11 cellular contexts compared by ENCODE assay signal in genomic region chr17:8859029-8859803, GRCh38. TPM values are rescaled to one million over a fixed set of nuclear protein-coding genes. Genes with fewer than 3 reads are reported as not detected.
DNase-seq lines count a peak whose midpoint lies in the region; ATAC-seq, FAIRE-seq and TF ChIP-seq lines count a peak whose summit lies in the region.
"Had no signal": no experiment of that assay in that cellular context is flagged by ENCODE, and none has a peak within 500 bp of the region (broad histone marks: within the 10 kb centered on the region; RNA-seq: fewer than 3 reads in every experiment).

No MANE protein-coding gene starts in this region.

- H3K9me3 Mint-ChIP-seq in natural killer cell treated with Interleukin-12 subunit alpha and Interleukin-12 subunit beta and Interleukin-15 and Interleukin-18, amount 100 ng/mL, for 72 hours = no peaks in the 10 kb centered on the region
- H3K9me3 Mint-ChIP-seq in natural killer cell = no peaks in the 10 kb centered on the region

- H3K4me1 ChIP-seq in SJSA1 (replicated peaks) = peaks cover 29% of the 10 kb centered on the region
- H3K4me1 ChIP-seq: HAP-1 had no signal

- peak overlapping the region; percentile 88 for H3K27ac ChIP-seq in SJSA1
- H3K27ac ChIP-seq: hepatocyte had no signal

- no peaks in the 10 kb centered on the region for H3K36me3 ChIP-seq in SJSA1
- H3K36me3 ChIP-seq: HAP-1 had no signal

- no peaks in the 10 kb centered on the region for H3K36me3 Mint-ChIP-seq in natural killer cell treated with Interleukin-12 subunit alpha and Interleukin-12 subunit beta and Interleukin-15 and Interleukin-18, amount 100 ng/mL, for 72 hours
- H3K36me3 Mint-ChIP-seq in natural killer cell = no peaks in the 10 kb centered on the region

- H3K27me3 Mint-ChIP-seq in natural killer cell treated with Interleukin-12 subunit alpha and Interleukin-12 subunit beta and Interleukin-15 and Interleukin-18, amount 100 ng/mL, for 72 hours = no peaks in the 10 kb centered on the region
- no peaks in the 10 kb centered on the region for H3K27me3 Mint-ChIP-seq in natural killer cell (ENCODE audit: low read depth in 2 of 2)

- peak overlapping the region; percentile 77 for H3K4me3 Mint-ChIP-seq in natural killer cell treated with Interleukin-12 subunit alpha and Interleukin-12 subunit beta and Interleukin-15 and Interleukin-18, amount 100 ng/mL, for 72 hours
- no peak overlapping the region for H3K4me3 Mint-ChIP-seq in natural killer cell

- TF ChIP-seq CTCF in natural killer cell (IDR thresholded peaks at IDR 0.05) (no peak), fibroblast of villous mesenchyme (IDR thresholded peaks at IDR 0.05; ENCODE audit: insufficient read depth, low read depth, low read length) (no peak)

- no peaks in the 10 kb centered on the region for H3K27me3 ChIP-seq in SJSA1 (replicated peaks)
- H3K27me3 ChIP-seq: hepatocyte had no signal

- peak overlapping the region; percentile 45 to 83 for H3K27ac Mint-ChIP-seq in natural killer cell treated with Interleukin-12 subunit alpha and Interleukin-12 subunit beta and Interleukin-15 and Interleukin-18, amount 100 ng/mL, for 72 hours
- no peak overlapping the region for H3K27ac Mint-ChIP-seq in natural killer cell

- ATAC-seq in natural killer cell treated with Interleukin-12 subunit alpha and Interleukin-12 subunit beta and Interleukin-15 and Interleukin-18, amount 100 ng/mL, for 72 hours = peak; percentile 81 to 84
- ATAC-seq in natural killer cell (no peak), GM18511 (IDR thresholded peaks at IDR 0.05; ENCODE audit: unreplicated experiment) (no peak)

- peaks cover 36 to 41% of the 10 kb centered on the region in 2 donors for H3K4me1 Mint-ChIP-seq in natural killer cell treated with Interleukin-12 subunit alpha and Interleukin-12 subunit beta and Interleukin-15 and Interleukin-18, amount 100 ng/mL, for 72 hours (ENCODE audit: low read depth in 2 of 2)
- H3K4me1 Mint-ChIP-seq in natural killer cell = peaks cover 24 to 27% of the 10 kb centered on the region in 2 donors

- H3K4me3 ChIP-seq in SJSA1 = no peak overlapping the region
- no peak overlapping the region for H3K4me3 ChIP-seq in fibroblast of villous mesenchyme (ENCODE audit: low read depth, low read length)
- H3K4me3 ChIP-seq: HAP-1, hepatocyte had no signal

- FAIRE-seq in urothelium cell line (lab: Jason Lieb, UNC) = no peak

- peak; percentile 64 for DNase-seq in natural killer cell treated with Interleukin-12 subunit alpha and Interleukin-12 subunit beta and Interleukin-15 and Interleukin-18, amount 100 ng/mL, for 72 hours (ENCODE audit: low spot score)
- DNase-seq in natural killer cell (no peak), SJSA1 (ENCODE audit: low read depth in 1 of 2, low spot score in 2 of 2) (peak; percentile 90 to 92), fibroblast of villous mesenchyme (ENCODE audit: low read depth) (peak; percentile 57), urothelium cell line (ENCODE audit: low spot score) (peak; percentile 39), NCI-H748 treated with DMSO at 0.1 percent for 48 hours (lab: John Stamatoyannopoulos, UW) (no peak), AG08396 (ENCODE audit: low spot score) (no peak)

- no peaks in the 10 kb centered on the region for H3K9me3 ChIP-seq in SJSA1 (replicated peaks)
- H3K9me3 ChIP-seq: HAP-1 had no signal

- intact Hi-C loops in natural killer cell (cut with micrococcal nuclease) = no loop called here

RNA-seq across cellular contexts. Expression of gene PIK3R6, which starts 8.3 kb away (rescaled TPM):
- 1 to 10 TPM in 1 of 2 donors, under 1 TPM in 1; 0.81 to 6.2 TPM for total RNA-seq in natural killer cell treated with Interleukin-12 subunit alpha and Interleukin-12 subunit beta and Interleukin-15 and Interleukin-18, amount 100 ng/mL, for 72 hours
- total RNA-seq in natural killer cell (1 to 10 TPM in 2 of 3 donors, under 1 TPM in 1; 0.84 to 6.3 (median 1.4) TPM), fibroblast of villous mesenchyme (not detected in 2 replicates)
- total RNA-seq in SJSA1 (2014; rRNA removed; shearing (Covaris generic)) = not detected in 2 replicates
- total RNA-seq: G401 had no signal

Comparison
In these comparisons a context has a peak if more than half of its experiments do, and no peak if none do; other contexts are left out.
1. ATAC-seq: peak in natural killer cell treated with Interleukin-12 subunit alpha and Interleukin-12 subunit beta and Interleukin-15 and Interleukin-18, amount 100 ng/mL, for 72 hours (2 of 2); none in natural killer cell (0 of 3) and GM18511 (single experiment).
2. DNase-seq: peak in natural killer cell treated with Interleukin-12 subunit alpha and Interleukin-12 subunit beta and Interleukin-15 and Interleukin-18, amount 100 ng/mL, for 72 hours (single experiment), SJSA1 (2 of 2), fibroblast of villous mesenchyme (single experiment) and urothelium cell line (single experiment); none in natural killer cell (single experiment), NCI-H748 treated with DMSO at 0.1 percent for 48 hours (single experiment) and AG08396 (single experiment).
3. H3K27ac Mint-ChIP-seq: peak in natural killer cell treated with Interleukin-12 subunit alpha and Interleukin-12 subunit beta and Interleukin-15 and Interleukin-18, amount 100 ng/mL, for 72 hours (2 of 2); none in natural killer cell (0 of 2).